In genomic region chr9:126517751-126518261, GRCh38 we compare ENCODE assay signal across 9 cellular contexts.
DNase-seq lines count a peak whose midpoint lies in the region; ATAC-seq, FAIRE-seq and TF ChIP-seq lines count a peak whose summit lies in the region.
"Had no signal": no experiment of that assay in that cellular context is flagged by ENCODE, and none has a peak within 500 bp of the region (broad histone marks: within the 10 kb centered on the region; RNA-seq: fewer than 3 reads in every experiment).

No MANE protein-coding gene starts in this region.

- intact Hi-C loops in posterior cingulate gyrus (cut with DNase I), result no loop called here

- peaks cover 0 to 65% of the 10 kb centered on the region in 2 donors for H3K27me3 ChIP-seq in tibial nerve

- no peak for ATAC-seq in T-helper 17 cell

- peaks cover 19% of the 10 kb centered on the region for H3K4me1 Mint-ChIP-seq in activated naive CD4-positive, alpha-beta T cell treated with anti-CD3 and anti-CD28 coated beads, Interleukin-2, amount 10 ng/mL, durations not matched to agents 7 days and 5 days
- H3K4me1 Mint-ChIP-seq in T-helper 17 cell, result peaks cover 21% of the 10 kb centered on the region

- no peak for TF ChIP-seq POLR2A in tibial nerve (IDR thresholded peaks at IDR 0.05)

- peak overlapping the region; percentile 61 to 93 (median 78) for H3K27ac ChIP-seq in tibial nerve

- DNase-seq in activated naive CD4-positive, alpha-beta T cell treated with anti-CD3 and anti-CD28 coated beads, Interleukin-2, amount 10 ng/mL, durations not matched to agents 7 days and 5 days, result no peak
- no peak for DNase-seq in activated naive CD4-positive, alpha-beta T cell treated with Interleukin-2 at 50 U/mL for 16 hours
- DNase-seq in T-helper 17 cell (no peak), tibial nerve (ENCODE audit: low spot score in 2 of 2) (no peak), Ammon's horn (ENCODE audit: low spot score) (no peak), posterior cingulate gyrus (no peak), 8988T (no peak)

- H3K9me3 ChIP-seq in T-helper 17 cell (ENCODE audit: control insufficient read depth, low read length, poor library complexity, severe bottlenecking), result no peaks in the 10 kb centered on the region
- H3K9me3 ChIP-seq in tibial nerve, result no peaks in the 10 kb centered on the region

- CTCF ChIA-PET in activated naive CD4-positive, alpha-beta T cell treated with anti-CD3 and anti-CD28 coated beads, Interleukin-2, amount 10 ng/mL, durations not matched to agents 7 days and 5 days (lab: Charles Lee), result interaction anchor here (1.0 to 1.4 kb wide), 4 partner anchors 16 to 215 kb away, joined by 3 to 5 read pairs (median 4); no protein-coding TSS in a partner anchor

- H3K27ac Mint-ChIP-seq in activated naive CD4-positive, alpha-beta T cell treated with anti-CD3 and anti-CD28 coated beads, Interleukin-2, amount 10 ng/mL, durations not matched to agents 7 days and 5 days, result no peak overlapping the region
- H3K27ac Mint-ChIP-seq in T-helper 17 cell, result peak overlapping the region; percentile 87
- H3K27ac Mint-ChIP-seq: WTC11 had no signal

- no peak for TF ChIP-seq CTCF in tibial nerve (IDR thresholded peaks at IDR 0.05)

- no peaks in the 10 kb centered on the region for H3K9me3 Mint-ChIP-seq in activated naive CD4-positive, alpha-beta T cell treated with anti-CD3 and anti-CD28 coated beads, Interleukin-2, amount 10 ng/mL, durations not matched to agents 7 days and 5 days
- H3K9me3 Mint-ChIP-seq: WTC11 had no signal

- peak overlapping the region; percentile 18 to 54 (median 33) for H3K4me3 ChIP-seq in tibial nerve

- H3K27me3 Mint-ChIP-seq in activated naive CD4-positive, alpha-beta T cell treated with anti-CD3 and anti-CD28 coated beads, Interleukin-2, amount 10 ng/mL, durations not matched to agents 7 days and 5 days, result peaks cover 93% of the 10 kb centered on the region
- peaks cover 55% of the 10 kb centered on the region for H3K27me3 Mint-ChIP-seq in T-helper 17 cell

- H3K36me3 ChIP-seq in tibial nerve, result no peaks in the 10 kb centered on the region

- TF ChIP-seq EP300 in tibial nerve (IDR thresholded peaks at IDR 0.05), result no peak

- WGBS in tibial nerve, 2 donors, result 37 to 38% methylated on average over 9 of the region's 9 CpGs

- peaks cover 0 to 57% (median 16%) of the 10 kb centered on the region in 4 donors for H3K4me1 ChIP-seq in tibial nerve

- FAIRE-seq in islet of Langerhans (lab: Jason Lieb, UNC), result peak; percentile 85

- H3K36me3 Mint-ChIP-seq in activated naive CD4-positive, alpha-beta T cell treated with anti-CD3 and anti-CD28 coated beads, Interleukin-2, amount 10 ng/mL, durations not matched to agents 7 days and 5 days, result no peaks in the 10 kb centered on the region
- H3K36me3 Mint-ChIP-seq in T-helper 17 cell (ENCODE audit: low read depth), result no peaks in the 10 kb centered on the region
- H3K36me3 Mint-ChIP-seq: WTC11 had no signal

- H3K4me3 Mint-ChIP-seq in activated naive CD4-positive, alpha-beta T cell treated with anti-CD3 and anti-CD28 coated beads, Interleukin-2, amount 10 ng/mL, durations not matched to agents 7 days and 5 days, result peak overlapping the region; percentile 67
- peak overlapping the region; percentile 95 for H3K4me3 Mint-ChIP-seq in T-helper 17 cell
- H3K4me3 Mint-ChIP-seq: WTC11 had no signal
